1 cellular context compared by ENCODE assay signal in genomic region chr10:59781511-59781910, GRCh38.
TF ChIP-seq lines count a peak whose summit lies in the region.

No MANE protein-coding gene starts in this region.

TF ChIP-seq in HepG2, 621 proteins besides CTCF, POLR2A, EP300 and RAD21:
- TF ChIP-seq, protein P1, sequence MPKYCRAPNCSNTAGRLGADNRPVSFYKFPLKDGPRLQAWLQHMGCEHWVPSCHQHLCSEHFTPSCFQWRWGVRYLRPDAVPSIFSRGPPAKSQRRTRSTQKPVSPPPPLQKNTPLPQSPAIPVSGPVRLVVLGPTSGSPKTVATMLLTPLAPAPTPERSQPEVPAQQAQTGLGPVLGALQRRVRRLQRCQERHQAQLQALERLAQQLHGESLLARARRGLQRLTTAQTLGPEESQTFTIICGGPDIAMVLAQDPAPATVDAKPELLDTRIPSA (CRISPR knock-in tag; IDR thresholded peaks at IDR 0.05; ENCODE audit: borderline replicate concordance) = no peak
- TF ChIP-seq, protein P2, sequence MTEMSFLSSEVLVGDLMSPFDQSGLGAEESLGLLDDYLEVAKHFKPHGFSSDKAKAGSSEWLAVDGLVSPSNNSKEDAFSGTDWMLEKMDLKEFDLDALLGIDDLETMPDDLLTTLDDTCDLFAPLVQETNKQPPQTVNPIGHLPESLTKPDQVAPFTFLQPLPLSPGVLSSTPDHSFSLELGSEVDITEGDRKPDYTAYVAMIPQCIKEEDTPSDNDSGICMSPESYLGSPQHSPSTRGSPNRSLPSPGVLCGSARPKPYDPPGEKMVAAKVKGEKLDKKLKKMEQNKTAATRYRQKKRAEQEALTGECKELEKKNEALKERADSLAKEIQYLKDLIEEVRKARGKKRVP (CRISPR knock-in tag; IDR thresholded peaks at IDR 0.05) = no peak
- TF ChIP-seq, protein P3, sequence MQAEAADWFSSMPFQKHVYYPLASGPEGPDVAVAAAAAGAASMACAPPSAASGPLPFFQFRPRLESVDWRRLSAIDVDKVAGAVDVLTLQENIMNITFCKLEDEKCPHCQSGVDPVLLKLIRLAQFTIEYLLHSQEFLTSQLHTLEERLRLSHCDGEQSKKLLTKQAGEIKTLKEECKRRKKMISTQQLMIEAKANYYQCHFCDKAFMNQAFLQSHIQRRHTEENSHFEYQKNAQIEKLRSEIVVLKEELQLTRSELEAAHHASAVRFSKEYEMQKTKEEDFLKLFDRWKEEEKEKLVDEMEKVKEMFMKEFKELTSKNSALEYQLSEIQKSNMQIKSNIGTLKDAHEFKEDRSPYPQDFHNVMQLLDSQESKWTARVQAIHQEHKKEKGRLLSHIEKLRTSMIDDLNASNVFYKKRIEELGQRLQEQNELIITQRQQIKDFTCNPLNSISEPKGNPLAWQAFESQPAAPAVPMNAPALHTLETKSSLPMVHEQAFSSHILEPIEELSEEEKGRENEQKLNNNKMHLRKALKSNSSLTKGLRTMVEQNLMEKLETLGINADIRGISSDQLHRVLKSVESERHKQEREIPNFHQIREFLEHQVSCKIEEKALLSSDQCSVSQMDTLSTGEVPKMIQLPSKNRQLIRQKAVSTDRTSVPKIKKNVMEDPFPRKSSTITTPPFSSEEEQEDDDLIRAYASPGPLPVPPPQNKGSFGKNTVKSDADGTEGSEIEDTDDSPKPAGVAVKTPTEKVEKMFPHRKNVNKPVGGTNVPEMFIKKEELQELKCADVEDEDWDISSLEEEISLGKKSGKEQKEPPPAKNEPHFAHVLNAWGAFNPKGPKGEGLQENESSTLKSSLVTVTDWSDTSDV (CRISPR knock-in tag; IDR thresholded peaks at IDR 0.05) = no peak
- TF ChIP-seq SP4 (CRISPR knock-in tag; IDR thresholded peaks at IDR 0.05) (no peak), CEBPB (IDR thresholded peaks at IDR 0.05; ENCODE audit: borderline replicate concordance, low read depth, low read length) (peak; percentile 50; the same call in 1 of the 2 replicates), MEF2D (CRISPR knock-in tag; IDR thresholded peaks at IDR 0.05) (no peak)
